In the genomic region with DNA sequence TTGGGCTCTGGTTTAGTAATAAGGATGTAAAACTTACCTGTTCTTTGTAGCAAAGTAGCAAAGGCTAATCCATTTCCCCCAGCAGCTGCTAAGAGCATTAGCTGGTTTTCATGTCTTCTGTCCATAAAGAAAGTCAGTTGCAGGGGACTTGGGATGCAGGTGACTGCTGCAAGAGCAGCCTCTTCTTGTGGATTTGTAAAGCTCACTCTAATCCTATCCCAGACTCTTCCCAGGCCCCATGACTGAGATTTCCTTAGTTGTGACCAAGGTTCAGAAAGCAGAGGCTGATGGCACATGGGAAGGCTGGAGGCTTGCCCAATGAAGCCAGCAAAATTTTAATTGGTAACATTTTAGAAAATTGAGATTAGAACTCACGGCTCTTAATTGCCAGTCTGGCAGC, we compare ENCODE assay signal across 2 cellular contexts.
TF ChIP-seq lines count a peak whose summit lies in the region.

No MANE protein-coding gene starts in this region.

TF ChIP-seq in GM23338, 12 proteins besides CTCF, POLR2A, EP300 and RAD21:
- TF ChIP-seq, protein P1, sequence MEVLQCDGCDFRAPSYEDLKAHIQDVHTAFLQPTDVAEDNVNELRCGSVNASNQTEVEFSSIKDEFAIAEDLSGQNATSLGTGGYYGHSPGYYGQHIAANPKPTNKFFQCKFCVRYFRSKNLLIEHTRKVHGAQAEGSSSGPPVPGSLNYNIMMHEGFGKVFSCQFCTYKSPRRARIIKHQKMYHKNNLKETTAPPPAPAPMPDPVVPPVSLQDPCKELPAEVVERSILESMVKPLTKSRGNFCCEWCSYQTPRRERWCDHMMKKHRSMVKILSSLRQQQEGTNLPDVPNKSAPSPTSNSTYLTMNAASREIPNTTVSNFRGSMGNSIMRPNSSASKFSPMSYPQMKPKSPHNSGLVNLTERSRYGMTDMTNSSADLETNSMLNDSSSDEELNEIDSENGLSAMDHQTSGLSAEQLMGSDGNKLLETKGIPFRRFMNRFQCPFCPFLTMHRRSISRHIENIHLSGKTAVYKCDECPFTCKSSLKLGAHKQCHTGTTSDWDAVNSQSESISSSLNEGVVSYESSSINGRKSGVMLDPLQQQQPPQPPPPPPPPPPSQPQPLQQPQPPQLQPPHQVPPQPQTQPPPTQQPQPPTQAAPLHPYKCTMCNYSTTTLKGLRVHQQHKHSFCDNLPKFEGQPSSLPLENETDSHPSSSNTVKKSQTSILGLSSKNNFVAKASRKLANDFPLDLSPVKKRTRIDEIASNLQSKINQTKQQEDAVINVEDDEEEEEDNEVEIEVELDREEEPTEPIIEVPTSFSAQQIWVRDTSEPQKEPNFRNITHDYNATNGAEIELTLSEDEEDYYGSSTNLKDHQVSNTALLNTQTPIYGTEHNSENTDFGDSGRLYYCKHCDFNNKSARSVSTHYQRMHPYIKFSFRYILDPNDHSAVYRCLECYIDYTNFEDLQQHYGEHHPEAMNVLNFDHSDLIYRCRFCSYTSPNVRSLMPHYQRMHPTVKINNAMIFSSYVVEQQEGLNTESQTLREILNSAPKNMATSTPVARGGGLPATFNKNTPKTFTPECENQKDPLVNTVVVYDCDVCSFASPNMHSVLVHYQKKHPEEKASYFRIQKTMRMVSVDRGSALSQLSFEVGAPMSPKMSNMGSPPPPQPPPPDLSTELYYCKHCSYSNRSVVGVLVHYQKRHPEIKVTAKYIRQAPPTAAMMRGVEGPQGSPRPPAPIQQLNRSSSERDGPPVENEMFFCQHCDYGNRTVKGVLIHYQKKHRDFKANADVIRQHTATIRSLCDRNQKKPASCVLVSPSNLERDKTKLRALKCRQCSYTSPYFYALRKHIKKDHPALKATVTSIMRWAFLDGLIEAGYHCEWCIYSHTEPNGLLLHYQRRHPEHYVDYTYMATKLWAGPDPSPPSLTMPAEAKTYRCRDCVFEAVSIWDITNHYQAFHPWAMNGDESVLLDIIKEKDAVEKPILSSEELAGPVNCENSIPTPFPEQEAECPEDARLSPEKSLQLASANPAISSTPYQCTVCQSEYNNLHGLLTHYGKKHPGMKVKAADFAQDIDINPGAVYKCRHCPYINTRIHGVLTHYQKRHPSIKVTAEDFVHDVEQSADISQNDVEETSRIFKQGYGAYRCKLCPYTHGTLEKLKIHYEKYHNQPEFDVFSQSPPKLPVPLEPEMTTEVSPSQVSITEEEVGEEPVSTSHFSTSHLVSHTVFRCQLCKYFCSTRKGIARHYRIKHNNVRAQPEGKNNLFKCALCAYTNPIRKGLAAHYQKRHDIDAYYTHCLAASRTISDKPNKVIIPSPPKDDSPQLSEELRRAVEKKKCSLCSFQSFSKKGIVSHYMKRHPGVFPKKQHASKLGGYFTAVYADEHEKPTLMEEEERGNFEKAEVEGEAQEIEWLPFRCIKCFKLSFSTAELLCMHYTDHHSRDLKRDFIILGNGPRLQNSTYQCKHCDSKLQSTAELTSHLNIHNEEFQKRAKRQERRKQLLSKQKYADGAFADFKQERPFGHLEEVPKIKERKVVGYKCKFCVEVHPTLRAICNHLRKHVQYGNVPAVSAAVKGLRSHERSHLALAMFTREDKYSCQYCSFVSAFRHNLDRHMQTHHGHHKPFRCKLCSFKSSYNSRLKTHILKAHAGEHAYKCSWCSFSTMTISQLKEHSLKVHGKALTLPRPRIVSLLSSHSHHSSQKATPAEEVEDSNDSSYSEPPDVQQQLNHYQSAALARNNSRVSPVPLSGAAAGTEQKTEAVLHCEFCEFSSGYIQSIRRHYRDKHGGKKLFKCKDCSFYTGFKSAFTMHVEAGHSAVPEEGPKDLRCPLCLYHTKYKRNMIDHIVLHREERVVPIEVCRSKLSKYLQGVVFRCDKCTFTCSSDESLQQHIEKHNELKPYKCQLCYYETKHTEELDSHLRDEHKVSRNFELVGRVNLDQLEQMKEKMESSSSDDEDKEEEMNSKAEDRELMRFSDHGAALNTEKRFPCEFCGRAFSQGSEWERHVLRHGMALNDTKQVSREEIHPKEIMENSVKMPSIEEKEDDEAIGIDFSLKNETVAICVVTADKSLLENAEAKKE (CRISPR knock-in tag; IDR thresholded peaks at IDR 0.05): no peak
- TF ChIP-seq ZNF331 (CRISPR knock-in tag; IDR thresholded peaks at IDR 0.05; ENCODE audit: low read depth) (no peak), CREB1 (CRISPR knock-in tag; IDR thresholded peaks at IDR 0.05; ENCODE audit: low read depth) (no peak)

TF ChIP-seq in WTC11, 78 proteins besides CTCF, POLR2A, EP300 and RAD21 (continued from another document):
- TF ChIP-seq, protein P2, sequence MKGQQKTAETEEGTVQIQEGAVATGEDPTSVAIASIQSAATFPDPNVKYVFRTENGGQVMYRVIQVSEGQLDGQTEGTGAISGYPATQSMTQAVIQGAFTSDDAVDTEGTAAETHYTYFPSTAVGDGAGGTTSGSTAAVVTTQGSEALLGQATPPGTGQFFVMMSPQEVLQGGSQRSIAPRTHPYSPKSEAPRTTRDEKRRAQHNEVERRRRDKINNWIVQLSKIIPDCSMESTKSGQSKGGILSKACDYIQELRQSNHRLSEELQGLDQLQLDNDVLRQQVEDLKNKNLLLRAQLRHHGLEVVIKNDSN (CRISPR knock-in tag; IDR thresholded peaks at IDR 0.05): no peak
- TF ChIP-seq, protein P3, sequence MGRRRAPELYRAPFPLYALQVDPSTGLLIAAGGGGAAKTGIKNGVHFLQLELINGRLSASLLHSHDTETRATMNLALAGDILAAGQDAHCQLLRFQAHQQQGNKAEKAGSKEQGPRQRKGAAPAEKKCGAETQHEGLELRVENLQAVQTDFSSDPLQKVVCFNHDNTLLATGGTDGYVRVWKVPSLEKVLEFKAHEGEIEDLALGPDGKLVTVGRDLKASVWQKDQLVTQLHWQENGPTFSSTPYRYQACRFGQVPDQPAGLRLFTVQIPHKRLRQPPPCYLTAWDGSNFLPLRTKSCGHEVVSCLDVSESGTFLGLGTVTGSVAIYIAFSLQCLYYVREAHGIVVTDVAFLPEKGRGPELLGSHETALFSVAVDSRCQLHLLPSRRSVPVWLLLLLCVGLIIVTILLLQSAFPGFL (CRISPR knock-in tag; IDR thresholded peaks at IDR 0.05; ENCODE audit: borderline replicate concordance): no peak
- TF ChIP-seq RORB (CRISPR knock-in tag; IDR thresholded peaks at IDR 0.05) (no peak), GABPB1 (CRISPR knock-in tag; IDR thresholded peaks at IDR 0.05) (no peak), NFATC4 (CRISPR knock-in tag; IDR thresholded peaks at IDR 0.05) (no peak)
- TF ChIP-seq, protein P4, sequence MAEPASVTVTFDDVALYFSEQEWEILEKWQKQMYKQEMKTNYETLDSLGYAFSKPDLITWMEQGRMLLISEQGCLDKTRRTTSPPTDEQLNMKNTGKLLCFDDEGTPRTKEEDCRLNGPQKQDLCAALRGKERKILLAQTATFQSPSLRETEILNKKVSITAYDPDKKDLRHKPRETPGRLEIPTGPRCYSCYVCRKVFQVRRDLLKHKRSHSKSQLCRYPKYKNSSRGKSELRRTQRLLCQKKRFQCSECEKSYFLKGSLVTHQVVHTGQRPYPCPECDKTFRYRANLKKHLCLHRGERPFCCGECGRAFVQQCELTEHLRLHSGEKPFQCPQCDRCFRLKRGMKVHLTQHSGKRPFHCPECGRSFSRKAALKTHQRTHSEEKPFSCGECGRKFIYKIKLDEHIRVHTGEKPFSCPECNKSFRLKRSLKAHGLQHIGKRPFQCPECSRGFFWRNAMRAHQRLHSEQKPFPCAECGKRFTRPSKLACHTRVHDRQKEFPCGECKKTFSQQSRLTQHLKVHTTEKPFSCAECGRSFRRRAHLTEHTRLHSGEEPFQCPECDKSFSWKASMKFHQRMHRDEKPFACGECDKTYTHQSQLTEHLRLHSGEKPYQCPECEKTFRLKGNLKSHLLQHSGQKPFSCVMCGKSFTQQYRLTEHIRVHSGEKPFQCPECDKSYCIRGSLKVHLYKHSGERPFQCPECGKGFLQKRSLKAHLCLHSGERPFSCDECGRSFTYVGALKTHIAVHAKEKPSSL (CRISPR knock-in tag; conservative IDR thresholded peaks at IDR 0.05): no peak
